Comparison of ENCODE assay signal across 33 cellular contexts in genomic region chr9:117729375-117729774, GRCh38. TPM values are rescaled to one million over a fixed set of nuclear protein-coding genes. Genes with fewer than 3 reads are reported as not detected.
"Had no signal": no experiment of that assay in that cellular context is flagged by ENCODE, and none has a peak within 500 bp of the region (broad histone marks: within the 10 kb centered on the region; RNA-seq: fewer than 3 reads in every experiment).

No MANE protein-coding gene starts in this region.

- H3K36me3 ChIP-seq: ascending aorta, cardiac muscle cell had no signal

- ATAC-seq: activated CD8-positive, alpha-beta T cell treated with anti-CD3 and anti-CD28 coated beads for 36 hours; activated naive CD8-positive, alpha-beta T cell treated with anti-CD3 and anti-CD28 coated beads, Interleukin-2, amount 50 U/mL, for 24 hours; activated T-cell treated with anti-CD3 and anti-CD28 coated beads, Interleukin-2, amount 50 U/mL, for 4 hours; activated T-cell treated with anti-CD3 and anti-CD28 coated beads, Interleukin-2, amount 50 U/mL, for 72 hours; activated T-helper 17 cell treated with anti-CD3 and anti-CD28 coated beads, Interleukin-2, amount 50 U/mL, for 72 hours had no signal

- H3K27me3 ChIP-seq: ascending aorta, cardiac muscle cell had no signal

- H3K4me3 ChIP-seq: ascending aorta, cardiac muscle cell had no signal

- H3K9me3 ChIP-seq: ascending aorta had no signal

- FAIRE-seq: bronchial epithelial cell, TTC549 had no signal

- H3K4me1 ChIP-seq: ascending aorta had no signal

- DNase-seq: activated B cell treated with CpG ODN at 0.5 μM for 24 hours; activated CD4-positive, alpha-beta memory T cell treated with anti-CD3 and anti-CD28 coated beads for 36 hours; activated CD4-positive, alpha-beta T cell treated with anti-CD3 and anti-CD28 coated beads for 4 hours; activated CD4-positive, alpha-beta T cell treated with anti-CD3 and anti-CD28 coated beads, Interleukin-2, amount 10 ng/mL, durations not matched to agents 24 days and 14 days; activated CD4-positive, alpha-beta T cell treated with anti-CD3 and anti-CD28 coated beads, Interleukin-2, amount 50 U/mL, for 1 hour; activated CD4-positive, alpha-beta T cell treated with anti-CD3 and anti-CD28 coated beads, Interleukin-2, amount 50 U/mL, for 4 hours; activated CD4-positive, CD25-positive, alpha-beta regulatory T cell treated with anti-CD3 and anti-CD28 coated beads, Interleukin-2, amount 50 U/mL, for 72 hours; activated CD8-positive, alpha-beta memory T cell treated with anti-CD3 and anti-CD28 coated beads, Interleukin-2, amount 50 U/mL, for 4 hours; activated CD8-positive, alpha-beta T cell treated with anti-CD3 and anti-CD28 coated beads for 36 hours; activated effector memory CD4-positive, alpha-beta T cell treated with anti-CD3 and anti-CD28 coated beads, Interleukin-2, amount 50 U/mL, for 16 hours; activated gamma-delta T cell treated with Interleukin-2 at 50 U/mL for 16 hours; activated naive CD4-positive, alpha-beta T cell treated with anti-CD3 and anti-CD28 coated beads, Interleukin-2, amount 10 ng/mL, durations not matched to agents 7 days and 5 days; activated naive CD4-positive, alpha-beta T cell treated with Interleukin-2 at 50 U/mL for 16 hours; activated naive CD8-positive, alpha-beta T cell treated with anti-CD3 and anti-CD28 coated beads, Interleukin-2, amount 10 ng/mL, durations not matched to agents 7 days and 5 days; activated naive CD8-positive, alpha-beta T cell treated with anti-CD3 and anti-CD28 coated beads, Interleukin-2, amount 50 U/mL, for 24 hours; activated T-cell treated with anti-CD3 and anti-CD28 coated beads for 4 hours; activated T-cell treated with anti-CD3 and anti-CD28 coated beads, Interleukin-2, amount 50 U/mL, for 1 hour; activated T-cell treated with anti-CD3 and anti-CD28 coated beads, Interleukin-2, amount 50 U/mL, for 4 hours; activated T-cell treated with anti-CD3 and anti-CD28 coated beads, Interleukin-2, amount 50 U/mL, for 72 hours; amygdala; anterior cingulate cortex; central memory CD4-positive, alpha-beta T cell; T-helper 1 cell; T-helper 2 cell; T-helper 9 cell had no signal

- H3K27ac ChIP-seq: ascending aorta, cardiac muscle cell, VCaP had no signal

RNA-seq across cellular contexts. Expression of gene TLR4, which starts 25.2 kb away (rescaled TPM):
- total RNA-seq: activated CD4-positive, alpha-beta memory T cell treated with anti-CD3 and anti-CD28 coated beads for 36 hours; activated CD4-positive, alpha-beta T cell treated with anti-CD3 and anti-CD28 coated beads, Interleukin-2, amount 10 ng/mL, durations not matched to agents 24 days and 14 days; activated CD8-positive, alpha-beta memory T cell treated with anti-CD3 and anti-CD28 coated beads for 36 hours; activated CD8-positive, alpha-beta T cell treated with anti-CD3 and anti-CD28 coated beads for 36 hours; activated T-helper 1 cell treated with anti-CD3 and anti-CD28 coated beads, Interleukin-12 subunit alpha, Interleukin-12 subunit beta, Interleukin-2, Interleukin-4 antibody, amounts not matched to agents 30 ng/mL and 10 ng/mL and 1 ng/mL, durations not matched to agents 14 hours and 24 hours and 36 hours; activated T-helper 17 cell treated with anti-CD3 and anti-CD28 coated beads, Interleukin-2, amount 50 U/mL, for 72 hours had no signal
- polyA plus RNA-seq: cardiac muscle cell had no signal
